Comparison of ENCODE assay signal across 19 cellular contexts in genomic region chr2:144458536-144458935, GRCh38.
DNase-seq lines count a peak whose midpoint lies in the region; ATAC-seq and TF ChIP-seq lines count a peak whose summit lies in the region.
"Had no signal": no experiment of that assay in that cellular context is flagged by ENCODE, and none has a peak within 500 bp of the region (broad histone marks: within the 10 kb centered on the region; RNA-seq: fewer than 3 reads in every experiment).

No MANE protein-coding gene starts in this region.

- H3K9me3 ChIP-seq in BLaER1 treated with 17β-estradiol and CSF1 and Interleukin-3, amounts not matched to agents 10 nM and 100 nM (replicated peaks in 1 of 11) = no peaks in the 10 kb centered on the region
- H3K9me3 ChIP-seq in Loucy (ENCODE audit: insufficient read depth, low read depth, low read length) (no peaks in the 10 kb centered on the region), osteoblast (ENCODE audit: low read depth, low read length) (no peaks in the 10 kb centered on the region), body of pancreas (no peaks in the 10 kb centered on the region)
- H3K9me3 ChIP-seq: BE2C had no signal

- no peak for DNase-seq in effector memory CD8-positive, alpha-beta T cell
- no peak for DNase-seq in osteoblast (ENCODE audit: insufficient read length, low spot score, missing footprints)
- DNase-seq in body of pancreas = no peak
- DNase-seq in dermis blood vessel endothelial cell = no peak
- no peak for DNase-seq in sciatic nerve (ENCODE audit: low spot score)
- DNase-seq: activated naive CD4-positive, alpha-beta T cell treated with anti-CD3 and anti-CD28 coated beads, Interleukin-2, amount 10 ng/mL, durations not matched to agents 7 days and 5 days; BE2C; cerebellar nuclear complex; H9; left ventricle myocardium superior; naive thymus-derived CD8-positive, alpha-beta T cell; NCI-H1092; NCI-H226; stimulated activated naive CD8-positive, alpha-beta T cell treated with anti-CD3 and anti-CD28 coated beads, Interleukin-15, Interleukin-2, amounts not matched to agents 100 U/mL and 50 U/mL, for 24 hours had no signal

- TF ChIP-seq POLR2A in body of pancreas (IDR thresholded peaks at IDR 0.05) = no peak

- H3K27ac ChIP-seq in BLaER1 treated with 17β-estradiol and CSF1 and Interleukin-3, amounts not matched to agents 10 nM and 100 nM = peak overlapping the region in 9 of 11 experiments; percentile 4 to 56 (median 12); a peak in 9 of 22 replicates
- H3K27ac ChIP-seq in osteoblast (ENCODE audit: low read depth, low read length) (peak overlapping the region; percentile 96), body of pancreas (no peak overlapping the region)

- peak overlapping the region; percentile 19 to 39 for H3K4me3 Mint-ChIP-seq in effector memory CD8-positive, alpha-beta T cell
- H3K4me3 Mint-ChIP-seq: activated naive CD4-positive, alpha-beta T cell treated with anti-CD3 and anti-CD28 coated beads, Interleukin-2, amount 10 ng/mL, durations not matched to agents 7 days and 5 days; H9 had no signal

- H3K27me3 ChIP-seq in BLaER1 treated with 17β-estradiol and CSF1 and Interleukin-3, amounts not matched to agents 10 nM and 100 nM = no peaks in the 10 kb centered on the region
- H3K27me3 ChIP-seq in Loucy (ENCODE audit: insufficient read depth, low read length, poor library complexity, severe bottlenecking) (no peaks in the 10 kb centered on the region), osteoblast (ENCODE audit: insufficient read depth, low read length) (no peaks in the 10 kb centered on the region), body of pancreas (no peaks in the 10 kb centered on the region)
- H3K27me3 ChIP-seq: BE2C had no signal

- H4K20me1 ChIP-seq in BLaER1 treated with 17β-estradiol and CSF1 and Interleukin-3, amounts not matched to agents 10 nM and 100 nM = peaks cover 100% of the 10 kb centered on the region in 11 experiments
- H4K20me1 ChIP-seq in Loucy (ENCODE audit: insufficient read depth, low read length, poor library complexity, severe bottlenecking) = no peaks in the 10 kb centered on the region
- no peaks in the 10 kb centered on the region for H4K20me1 ChIP-seq in osteoblast (ENCODE audit: insufficient read depth, low read length)

- H3K4me1 Mint-ChIP-seq in effector memory CD8-positive, alpha-beta T cell (ENCODE audit: low read depth in 2 of 2) = peaks cover 55 to 86% of the 10 kb centered on the region in 2 donors
- H3K4me1 Mint-ChIP-seq: activated naive CD4-positive, alpha-beta T cell treated with anti-CD3 and anti-CD28 coated beads, Interleukin-2, amount 10 ng/mL, durations not matched to agents 7 days and 5 days had no signal

- H2AFZ ChIP-seq in Loucy (ENCODE audit: low read length) (no peak overlapping the region), osteoblast (ENCODE audit: low read length) (no peak overlapping the region)

- 57 to 70% methylated on average over 3 of the region's 3 CpGs for WGBS in body of pancreas, 2 donors

- peaks cover 57% of the 10 kb centered on the region for H3K36me3 Mint-ChIP-seq in effector memory CD8-positive, alpha-beta T cell (ENCODE audit: insufficient read depth)
- H3K36me3 Mint-ChIP-seq: activated naive CD4-positive, alpha-beta T cell treated with anti-CD3 and anti-CD28 coated beads, Interleukin-2, amount 10 ng/mL, durations not matched to agents 7 days and 5 days; IgD-negative memory B cell; naive thymus-derived CD8-positive, alpha-beta T cell had no signal

- peak overlapping the region; percentile 85 to 91 for H3K27ac Mint-ChIP-seq in effector memory CD8-positive, alpha-beta T cell
- H3K27ac Mint-ChIP-seq: activated naive CD4-positive, alpha-beta T cell treated with anti-CD3 and anti-CD28 coated beads, Interleukin-2, amount 10 ng/mL, durations not matched to agents 7 days and 5 days; H9 had no signal

- no peak overlapping the region for H3K4me3 ChIP-seq in BLaER1 treated with 17β-estradiol and CSF1 and Interleukin-3, amounts not matched to agents 10 nM and 100 nM
- H3K4me3 ChIP-seq in Loucy (ENCODE audit: low read length, poor library complexity, severe bottlenecking) (no peak overlapping the region), osteoblast (ENCODE audit: insufficient read depth, low read length) (no peak overlapping the region), body of pancreas (no peak overlapping the region)

- H3K79me2 ChIP-seq in Loucy (ENCODE audit: insufficient read depth, low read length) (peaks cover 7% of the 10 kb centered on the region; the same call in 1 of the 2 replicates), osteoblast (ENCODE audit: insufficient read depth, low read length) (peaks cover 97% of the 10 kb centered on the region)

- no peaks in the 10 kb centered on the region for H3K27me3 Mint-ChIP-seq in effector memory CD8-positive, alpha-beta T cell
- H3K27me3 Mint-ChIP-seq: IgD-negative memory B cell had no signal

- no peaks in the 10 kb centered on the region for H3F3A ChIP-seq in Loucy (ENCODE audit: low read depth)

- H3K4me1 ChIP-seq in BLaER1 treated with 17β-estradiol and CSF1 and Interleukin-3, amounts not matched to agents 10 nM and 100 nM = peaks cover 87 to 100% (median 99%) of the 10 kb centered on the region in 10 experiments
- H3K4me1 ChIP-seq in Loucy (ENCODE audit: insufficient read depth, low read length, poor library complexity, severe bottlenecking) (peaks cover 45% of the 10 kb centered on the region), osteoblast (ENCODE audit: insufficient read depth, low read length) (peaks cover 79% of the 10 kb centered on the region), body of pancreas (no peaks in the 10 kb centered on the region)
- H3K4me1 ChIP-seq: BE2C had no signal

- H3K36me3 ChIP-seq in BLaER1 treated with 17β-estradiol and CSF1 and Interleukin-3, amounts not matched to agents 10 nM and 100 nM = peaks cover 92 to 100% (median 99%) of the 10 kb centered on the region in 11 experiments
- H3K36me3 ChIP-seq in Loucy (ENCODE audit: insufficient read depth, low read length) = no peaks in the 10 kb centered on the region
- H3K36me3 ChIP-seq in osteoblast (ENCODE audit: insufficient read depth, low read length) = no peaks in the 10 kb centered on the region
- no peaks in the 10 kb centered on the region for H3K36me3 ChIP-seq in body of pancreas (replicated peaks in 1 of 2; ENCODE audit: insufficient read depth in 1 of 2, low read depth in 2 of 2)
- H3K36me3 ChIP-seq: BE2C had no signal

- no peak for ATAC-seq in effector memory CD8-positive, alpha-beta T cell (replicated peaks)
- ATAC-seq in HG03469 (IDR thresholded peaks at IDR 0.05; ENCODE audit: unreplicated experiment) (no peak), body of pancreas (no peak), sciatic nerve (no peak)
- ATAC-seq: esophagus mucosa; left ventricle myocardium superior; naive thymus-derived CD8-positive, alpha-beta T cell; stimulated activated naive CD8-positive, alpha-beta T cell treated with anti-CD3 and anti-CD28 coated beads, Interleukin-15, Interleukin-2, amounts not matched to agents 100 U/mL and 50 U/mL, for 24 hours had no signal

- peak overlapping the region; percentile 7 to 79 (median 43); a peak in 18 of 22 replicates for H3K4me2 ChIP-seq in BLaER1 treated with 17β-estradiol and CSF1 and Interleukin-3, amounts not matched to agents 10 nM and 100 nM
- H3K4me2 ChIP-seq in Loucy (ENCODE audit: low read depth, low read length, poor library complexity, severe bottlenecking) (peak overlapping the region; percentile 3), osteoblast (ENCODE audit: insufficient read depth, low read length) (no peak overlapping the region)

- TF ChIP-seq CTCF in Loucy (conservative IDR thresholded peaks at IDR 0.05; ENCODE audit: low read length) (no peak), osteoblast (IDR thresholded peaks at IDR 0.05; ENCODE audit: extremely low read depth, low read depth, low read length) (no peak), body of pancreas (IDR thresholded peaks at IDR 0.05) (no peak)

- intact Hi-C loops in body of pancreas (cut with DNase I) (no loop called here), sciatic nerve (cut with DNase I) (no loop called here)

- H3K9me3 Mint-ChIP-seq in effector memory CD8-positive, alpha-beta T cell = no peaks in the 10 kb centered on the region
- H3K9me3 Mint-ChIP-seq: activated naive CD4-positive, alpha-beta T cell treated with anti-CD3 and anti-CD28 coated beads, Interleukin-2, amount 10 ng/mL, durations not matched to agents 7 days and 5 days; H9; IgD-negative memory B cell; naive thymus-derived CD8-positive, alpha-beta T cell had no signal

- H3K9me2 ChIP-seq in Loucy (replicated peaks; ENCODE audit: low read depth, low read length) = no peaks in the 10 kb centered on the region

- peak overlapping the region in 2 of 11 experiments; percentile 25 to 49; a peak in 2 of 22 replicates for H3K9ac ChIP-seq in BLaER1 treated with 17β-estradiol and CSF1 and Interleukin-3, amounts not matched to agents 10 nM and 100 nM
- H3K9ac ChIP-seq in Loucy (ENCODE audit: low read depth, low read length, poor library complexity, severe bottlenecking) = no peak overlapping the region

Comparison
In these comparisons a context has a peak if more than half of its experiments do, and no peak if none do; other contexts are left out.
1. H3K27ac ChIP-seq: peak in BLaER1 treated with 17β-estradiol and CSF1 and Interleukin-3, amounts not matched to agents 10 nM and 100 nM (9 of 11) and osteoblast (single experiment); none in body of pancreas (0 of 4).